26 cellular contexts compared by ENCODE assay signal in genomic region chr3:21613372-21614070, GRCh38.
"Had no signal": no experiment of that assay in that cellular context is flagged by ENCODE, and none has a peak within 500 bp of the region (broad histone marks: within the 10 kb centered on the region; RNA-seq: fewer than 3 reads in every experiment).

No MANE protein-coding gene starts in this region.

- H3K36me3 ChIP-seq: left ventricle myocardium inferior, pancreas, prostate gland, sigmoid colon, stomach, thyroid gland, transverse colon, upper lobe of left lung, vagina had no signal

- H3K4me1 ChIP-seq: left ventricle myocardium inferior, pancreas, prostate gland, sigmoid colon, stomach, testis, thyroid gland, transverse colon, upper lobe of left lung, vagina had no signal

- H3K4me2 ChIP-seq: smooth muscle cell had no signal

- H3K27ac ChIP-seq: left ventricle myocardium inferior, pancreas, prostate gland, sigmoid colon, stomach, testis, thyroid gland, transverse colon, upper lobe of left lung, vagina had no signal

- H3K4me3 ChIP-seq: left ventricle myocardium inferior, lung, pancreas, prostate gland, sigmoid colon, smooth muscle cell, stomach, testis, thyroid gland, transverse colon, upper lobe of left lung, vagina had no signal

- DNase-seq: hypothalamus; immature natural killer cell; kidney; left colon; left ventricle myocardium inferior; mesendoderm; naive thymus-derived CD8-positive, alpha-beta T cell; nucleus accumbens; pancreas; posterior cingulate gyrus; retina; right cardiac atrium; sigmoid colon; stimulated activated CD4-positive, alpha-beta T cell treated with anti-CD3 and anti-CD28 coated beads, Interleukin-2, amount 100 ng/mL, for 24 hours; stimulated activated CD4-positive, alpha-beta T cell treated with anti-CD3 and anti-CD28 coated beads, Interleukin-4, amount 100 ng/mL, for 1 hour; stimulated activated naive B cell treated with anti-CD40 and anti-IgM and Interleukin-4, amounts not matched to agents 10 μg/mL and 1 μg/mL and 100 μg/mL, for 72 hours; stimulated activated naive CD8-positive, alpha-beta T cell treated with anti-CD3 and anti-CD28 coated beads, Interleukin-15, Interleukin-2, amounts not matched to agents 100 U/mL and 50 U/mL, for 24 hours; stomach; testis; thyroid gland; transverse colon; upper lobe of left lung had no signal

- ATAC-seq: left colon; naive thymus-derived CD8-positive, alpha-beta T cell; pancreas; right cardiac atrium; stimulated activated naive B cell treated with anti-CD40 and anti-IgM and Interleukin-4, amounts not matched to agents 10 μg/mL and 1 μg/mL and 100 μg/mL, for 72 hours; stimulated activated naive CD8-positive, alpha-beta T cell treated with anti-CD3 and anti-CD28 coated beads, Interleukin-15, Interleukin-2, amounts not matched to agents 100 U/mL and 50 U/mL, for 24 hours had no signal

- H3K27me3 ChIP-seq: pancreas, sigmoid colon, stomach, testis, thyroid gland, transverse colon, upper lobe of left lung, vagina had no signal

- H3K9me3 ChIP-seq: left ventricle myocardium inferior, pancreas, prostate gland, sigmoid colon, stomach, testis, thyroid gland, transverse colon, upper lobe of left lung, vagina had no signal
